Comparison of ENCODE assay signal across 1 cellular context in genomic region chr5:154754460-154755360, GRCh38.
TF ChIP-seq lines count a peak whose summit lies in the region.

No MANE protein-coding gene starts in this region.

TF ChIP-seq in HepG2, 621 proteins besides CTCF, POLR2A, EP300 and RAD21 (continued from another document and continues in another):
- TF ChIP-seq TFE3 (CRISPR knock-in tag; IDR thresholded peaks at IDR 0.05) (peak; percentile 93), ZBTB25 (CRISPR knock-in tag; IDR thresholded peaks at IDR 0.05) (peak; percentile 85; the same call in 1 of the 2 replicates), MAZ (IDR thresholded peaks at IDR 0.05; ENCODE audit: borderline replicate concordance, low read depth, low read length) (peak; percentile 98), MAZ (CRISPR knock-in tag; IDR thresholded peaks at IDR 0.05; ENCODE audit: low read depth) (peak; percentile 95), AFF4 (CRISPR knock-in tag; IDR thresholded peaks at IDR 0.05) (no peak; the same call in 1 of the 2 replicates), ZNF549 (CRISPR knock-in tag; IDR thresholded peaks at IDR 0.05) (no peak), HOXA7 (CRISPR knock-in tag; IDR thresholded peaks at IDR 0.05) (no peak), TP53 (CRISPR knock-in tag; conservative IDR thresholded peaks at IDR 0.05) (no peak), ZNF703 (CRISPR knock-in tag; IDR thresholded peaks at IDR 0.05; ENCODE audit: borderline replicate concordance) (no peak), BCL3 (CRISPR knock-in tag; IDR thresholded peaks at IDR 0.05) (peak; percentile 70; the same call in 1 of the 2 replicates), AKAP8 (CRISPR knock-in tag; IDR thresholded peaks at IDR 0.05) (0 out of 2 replicates have a peak, but pooled peaks have one; percentile 61), ZFP91 (CRISPR knock-in tag; IDR thresholded peaks at IDR 0.05; ENCODE audit: borderline replicate concordance) (peak; percentile 100), ZNF747 (CRISPR knock-in tag; IDR thresholded peaks at IDR 0.05; ENCODE audit: borderline replicate concordance) (peak; percentile 60; the same call in 1 of the 2 replicates), ZNF136 (CRISPR knock-in tag; IDR thresholded peaks at IDR 0.05; ENCODE audit: low read depth) (no peak), ZBTB10 (CRISPR knock-in tag; IDR thresholded peaks at IDR 0.05; ENCODE audit: borderline replicate concordance) (no peak), GLMP (CRISPR knock-in tag; IDR thresholded peaks at IDR 0.05; ENCODE audit: borderline replicate concordance) (no peak), NFE2L1 (CRISPR knock-in tag; IDR thresholded peaks at IDR 0.05; ENCODE audit: borderline replicate concordance) (no peak), NFE2 (CRISPR knock-in tag; IDR thresholded peaks at IDR 0.05) (no peak), ZNF317 (CRISPR knock-in tag; IDR thresholded peaks at IDR 0.05) (no peak), CC2D1A (CRISPR knock-in tag; IDR thresholded peaks at IDR 0.05) (no peak), ZIK1 (CRISPR knock-in tag; IDR thresholded peaks at IDR 0.05; ENCODE audit: borderline replicate concordance, low read depth) (no peak), SATB2 (CRISPR knock-in tag; IDR thresholded peaks at IDR 0.05) (no peak), PHF8 (CRISPR knock-in tag; IDR thresholded peaks at IDR 0.05) (no peak), ZNF138 (CRISPR knock-in tag; IDR thresholded peaks at IDR 0.05; ENCODE audit: low read depth) (no peak; the same call in 1 of the 2 replicates), REPIN1 (CRISPR knock-in tag; IDR thresholded peaks at IDR 0.05; ENCODE audit: borderline replicate concordance, low read depth) (peak; percentile 65; the same call in 1 of the 2 replicates), CEBPG (CRISPR knock-in tag; IDR thresholded peaks at IDR 0.05) (peak; percentile 95), ZBTB42 (CRISPR knock-in tag; IDR thresholded peaks at IDR 0.05) (no peak), ZNF746 (CRISPR knock-in tag; IDR thresholded peaks at IDR 0.05) (peak; percentile 91), ZNF367 (CRISPR knock-in tag; IDR thresholded peaks at IDR 0.05; ENCODE audit: borderline replicate concordance) (no peak), ZNF253 (CRISPR knock-in tag; IDR thresholded peaks at IDR 0.05; ENCODE audit: borderline replicate concordance) (no peak), SKI (IDR thresholded peaks at IDR 0.05; ENCODE audit: partially characterized antibody) (peak; percentile 85), NAIF1 (CRISPR knock-in tag; IDR thresholded peaks at IDR 0.05; ENCODE audit: borderline replicate concordance) (0 out of 2 replicates have a peak, but pooled peaks have one; percentile 66), CHD4 (IDR thresholded peaks at IDR 0.05; ENCODE audit: borderline replicate concordance, low read length) (0 out of 2 replicates have a peak, but pooled peaks have one; percentile 37), U2AF2 (IDR thresholded peaks at IDR 0.05; ENCODE audit: low read depth, low read length) (no peak), HOXA9 (CRISPR knock-in tag; IDR thresholded peaks at IDR 0.05; ENCODE audit: borderline replicate concordance) (0 out of 2 replicates have a peak, but pooled peaks have one; percentile 65), ZBTB39 (CRISPR knock-in tag; IDR thresholded peaks at IDR 0.05) (0 out of 2 replicates have a peak, but pooled peaks have one; percentile 49), ZNF607 (CRISPR knock-in tag; IDR thresholded peaks at IDR 0.05; ENCODE audit: borderline replicate concordance) (peak; percentile 90), ERF (CRISPR knock-in tag; IDR thresholded peaks at IDR 0.05) (peak; percentile 79)
